1 cellular context compared by ENCODE assay signal in genomic region chr12:41011939-41012338, GRCh38.
TF ChIP-seq lines count a peak whose summit lies in the region.

No MANE protein-coding gene starts in this region.

TF ChIP-seq in HepG2, 621 proteins besides CTCF, POLR2A, EP300 and RAD21 (continued from another document):
- peak; percentile 99 for TF ChIP-seq MNT (IDR thresholded peaks at IDR 0.05)
- TF ChIP-seq NFE2L2 (IDR thresholded peaks at IDR 0.05; ENCODE audit: low read length): no peak
